In genomic region chr5:38207343-38207742, GRCh38 we compare ENCODE assay signal across 2 cellular contexts.
A peak's percentile ranks its signal among the peaks of the same experiment; 100 is the strongest.
TF ChIP-seq lines count a peak whose summit lies in the region.

No MANE protein-coding gene starts in this region.

TF ChIP-seq in Ishikawa, 13 proteins besides CTCF, POLR2A, EP300 and RAD21 (continued from another document):
- peak; percentile 52; the same call in 1 of the 2 replicates for TF ChIP-seq USF1 (IDR thresholded peaks at IDR 0.05)
- TF ChIP-seq TCF12 (IDR thresholded peaks at IDR 0.05; ENCODE audit: low read depth), result no peak
- TF ChIP-seq TAF1 (IDR thresholded peaks at IDR 0.05; ENCODE audit: low read depth), result no peak

TF ChIP-seq in HepG2, 621 proteins besides CTCF, POLR2A, EP300 and RAD21 (continued from another document):
- TF ChIP-seq ATF4 (CRISPR knock-in tag; IDR thresholded peaks at IDR 0.05) (peak in 1 of 2 experiments; percentile 91; a peak in 2 of 4 replicates), USF2 (IDR thresholded peaks at IDR 0.05; ENCODE audit: low read depth, low read length) (peak; percentile 57; the same call in 1 of the 2 replicates), USF2 (CRISPR knock-in tag; IDR thresholded peaks at IDR 0.05; ENCODE audit: borderline replicate concordance) (peak; percentile 69; the same call in 1 of the 2 replicates), TOPORS (CRISPR knock-in tag; IDR thresholded peaks at IDR 0.05) (no peak), NFYC (CRISPR knock-in tag; IDR thresholded peaks at IDR 0.05) (peak; percentile 46; the same call in 1 of the 2 replicates), CEBPG (CRISPR knock-in tag; IDR thresholded peaks at IDR 0.05) (peak; percentile 86)
